ENCODE assay signal across 10 cellular contexts in the genomic region with DNA sequence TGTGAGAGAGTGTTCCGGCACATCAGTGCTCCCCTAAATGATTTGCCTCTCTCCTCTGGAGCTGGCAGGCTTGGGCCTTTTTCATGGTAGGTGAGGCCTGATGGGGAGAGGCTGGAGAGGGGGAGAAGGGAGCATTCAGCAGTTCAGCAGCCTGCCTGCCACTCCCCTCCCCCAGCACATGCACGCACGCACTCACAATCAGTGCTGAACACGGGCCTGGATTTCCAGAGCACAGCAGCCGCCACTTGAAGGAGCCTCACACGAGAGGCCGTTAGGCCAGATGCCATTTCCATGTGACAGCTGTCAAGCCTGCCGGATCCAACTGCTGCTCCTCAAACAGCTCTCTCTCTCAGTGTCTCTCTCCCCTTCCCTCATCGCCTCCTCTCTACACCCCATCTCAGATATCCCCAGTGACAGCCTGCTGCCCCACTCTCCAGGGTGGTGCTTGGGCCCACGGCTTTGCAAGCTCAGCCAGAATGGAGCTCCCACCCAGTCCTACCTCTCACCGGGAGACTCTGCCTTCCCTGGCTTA.
DNase-seq lines count a peak whose midpoint lies in the region; ATAC-seq and TF ChIP-seq lines count a peak whose summit lies in the region.
"Had no signal": no experiment of that assay in that cellular context is flagged by ENCODE, and none has a peak within 500 bp of the region (broad histone marks: within the 10 kb centered on the region; RNA-seq: fewer than 3 reads in every experiment).

No MANE protein-coding gene starts in this region.

- DNase-seq in NCI-H1417 (lab: John Stamatoyannopoulos, UW) (peak; percentile 75 to 95 (median 92)), SHP77 (lab: John Stamatoyannopoulos, UW) (peak; percentile 96 to 98), left lung (no peak), HPDE6-E6E7 (ENCODE audit: extremely low spot score) (no peak), iPS-NIHi11 (ENCODE audit: low spot score) (no peak)
- DNase-seq: H7 had no signal

- peak overlapping the region; percentile 81 for H3K4me2 ChIP-seq in BLaER1

- intact Hi-C loops in left lung (cut with DNase I) = no loop called here

- TF ChIP-seq CTCF in left lung (IDR thresholded peaks at IDR 0.05) = no peak

- H3K27me3 ChIP-seq in BLaER1 = no peaks in the 10 kb centered on the region
- H3K27me3 ChIP-seq in left lung = no peaks in the 10 kb centered on the region
- H3K27me3 ChIP-seq: esophagus muscularis mucosa had no signal

- peak overlapping the region; percentile 93 for H3K27ac ChIP-seq in BLaER1
- H3K27ac ChIP-seq in left lung = no peak overlapping the region
- H3K27ac ChIP-seq: esophagus muscularis mucosa had no signal

- H3K4me3 ChIP-seq in BLaER1 = peak overlapping the region; percentile 43
- H3K4me3 ChIP-seq in left lung = no peak overlapping the region
- H3K4me3 ChIP-seq: esophagus muscularis mucosa had no signal

- H3K9me3 ChIP-seq in BLaER1 (no peaks in the 10 kb centered on the region; the same call in 1 of the 2 replicates), left lung (no peaks in the 10 kb centered on the region)
- H3K9me3 ChIP-seq: esophagus muscularis mucosa had no signal

- peaks cover 39% of the 10 kb centered on the region for H3K36me3 ChIP-seq in BLaER1
- no peaks in the 10 kb centered on the region for H3K36me3 ChIP-seq in left lung
- H3K36me3 ChIP-seq: esophagus muscularis mucosa had no signal

- H3K4me1 ChIP-seq in BLaER1 = peaks cover 100% of the 10 kb centered on the region
- H3K4me1 ChIP-seq in left lung = no peaks in the 10 kb centered on the region

- peak overlapping the region; percentile 76 for H3K9ac ChIP-seq in BLaER1

- peak; percentile 69 for ATAC-seq in left lung
- ATAC-seq in HG03139 (IDR thresholded peaks at IDR 0.05; ENCODE audit: unreplicated experiment) = no peak
- no peak for ATAC-seq in HG02970 (IDR thresholded peaks at IDR 0.05; ENCODE audit: low FRiP score, unreplicated experiment)

- H4K20me1 ChIP-seq in BLaER1 = no peaks in the 10 kb centered on the region

Comparison
In these comparisons a context has a peak if more than half of its experiments do, and no peak if none do; other contexts are left out.
1. DNase-seq: peak in NCI-H1417 (3 of 3) and SHP77 (2 of 2); none in left lung (0 of 2), HPDE6-E6E7 (single experiment) and iPS-NIHi11 (single experiment).